8 cellular contexts compared by ENCODE assay signal in genomic region chr21:33641339-33642026, GRCh38. TPM values are rescaled to one million over a fixed set of nuclear protein-coding genes. Genes with fewer than 3 reads are reported as not detected.
DNase-seq lines count a peak whose midpoint lies in the region; ATAC-seq and TF ChIP-seq lines count a peak whose summit lies in the region.

Gene CRYZL1, minus strand, starts transcription at chr21:33641741. Its CDS starts 10,190 bp downstream, at chr21:33631551.

- peak; percentile 57 for TF ChIP-seq POLR2A in ovary (IDR thresholded peaks at IDR 0.05)
- TF ChIP-seq POLR2A in thyroid gland (IDR thresholded peaks at IDR 0.05): peak; percentile 20 to 93

- H3K36me3 ChIP-seq in ovary: no peaks in the 10 kb centered on the region
- H3K36me3 ChIP-seq in thyroid gland: no peaks in the 10 kb centered on the region

- H3K4me1 ChIP-seq in ovary (ENCODE audit: insufficient read depth) (peaks cover 8% of the 10 kb centered on the region), thyroid gland (peaks cover 17 to 21% of the 10 kb centered on the region in 2 donors)

- WGBS in ovary, 3 donors: 0 to 1% (median 0%) methylated on average over 38 of the region's 38 CpGs
- WGBS in thyroid gland, 2 donors: 0 to 1% methylated on average over 28 to 38 of the region's 38 CpGs

- TF ChIP-seq EP300 in ovary (IDR thresholded peaks at IDR 0.05): no peak

- intact Hi-C loops in Right ventricle myocardium inferior (cut with DNase I): loop anchor here (5.0 kb wide), 3 partner anchors 46 to 251 kb away; no protein-coding TSS in a partner anchor
- intact Hi-C loops in ovary (cut with DNase I): loop anchor here (5.0 to 10.0 kb wide), 4 partner anchors 63 to 256 kb away; partner anchors contain the start of genes GART (in 1 of the 4) and SON (in 1 of the 4)
- intact Hi-C loops in thyroid gland (cut with DNase I): no loop called here

- peak; percentile 83 for ATAC-seq in HG02759 (IDR thresholded peaks at IDR 0.05; ENCODE audit: unreplicated experiment)
- peak; percentile 93 for ATAC-seq in Right ventricle myocardium inferior

- H3K27ac ChIP-seq in ovary (peak within 1 kb of the TSS; percentile 59 to 84), thyroid gland (peak within 1 kb of the TSS; percentile 88 to 95 (median 94))

- H3K9me3 ChIP-seq in ovary (no peaks in the 10 kb centered on the region), thyroid gland (no peaks in the 10 kb centered on the region)

- no peaks in the 10 kb centered on the region for H3K27me3 ChIP-seq in ovary
- no peaks in the 10 kb centered on the region for H3K27me3 ChIP-seq in thyroid gland

- DNase-seq in GM12864 (ENCODE audit: low read depth): peak; percentile 99
- peak; percentile 100 for DNase-seq in NCI-H1417 (lab: John Stamatoyannopoulos, UW)
- DNase-seq in SW 1271 (lab: John Stamatoyannopoulos, UW): peak; percentile 92 to 95
- DNase-seq in activated naive CD8-positive, alpha-beta T cell treated with anti-CD3 and anti-CD28 coated beads, Interleukin-2, amount 50 U/mL, for 16 hours (ENCODE audit: low read depth, low spot score): peak; percentile 100
- DNase-seq in Right ventricle myocardium inferior (ENCODE audit: missing footprints): peak; percentile 100
- DNase-seq in ovary: peak; percentile 100
- peak; percentile 100 for DNase-seq in thyroid gland

- TF ChIP-seq CTCF in GM12864 (IDR thresholded peaks at IDR 0.05; ENCODE audit: low read depth, low read length, missing control alignments) (no peak), ovary (IDR thresholded peaks at IDR 0.05) (no peak), thyroid gland (IDR thresholded peaks at IDR 0.05) (peak in 1 of 6 experiments; percentile 10)

- H3K4me3 ChIP-seq in GM12864 (ENCODE audit: low read depth, low read length): peak within 1 kb of the TSS; percentile 62
- H3K4me3 ChIP-seq in ovary: peak within 1 kb of the TSS; percentile 65
- peak within 1 kb of the TSS; percentile 64 to 95 (median 81) for H3K4me3 ChIP-seq in thyroid gland (replicated peaks in 1 of 3)

RNA-seq across cellular contexts. Expression of gene CRYZL1, which starts in this region (rescaled TPM):
- 23.2 TPM for total RNA-seq in Right ventricle myocardium inferior
- total RNA-seq in ovary: 10 to 100 TPM; 27.2 to 59.6 (median 45.9) TPM
- polyA plus RNA-seq in ovary: 10 to 100 TPM; 27.0 to 59.5 TPM
- 10 to 100 TPM; 27.9 to 53.5 (median 33.9) TPM for total RNA-seq in thyroid gland

Comparison
In these comparisons a context has a peak if more than half of its experiments do, and no peak if none do; other contexts are left out.
1. Peak in every context shown above with its lines: DNase-seq, ATAC-seq, H3K4me3 ChIP-seq and H3K27ac ChIP-seq.